ENCODE assay signal across 15 cellular contexts in genomic region chr22:42655693-42656092, GRCh38. TPM values are rescaled to one million over a fixed set of nuclear protein-coding genes. Genes with fewer than 3 reads are reported as not detected.
DNase-seq lines count a peak whose midpoint lies in the region; ATAC-seq, FAIRE-seq and TF ChIP-seq lines count a peak whose summit lies in the region.
"Had no signal": no experiment of that assay in that cellular context is flagged by ENCODE, and none has a peak within 500 bp of the region (broad histone marks: within the 10 kb centered on the region; RNA-seq: fewer than 3 reads in every experiment).

No MANE protein-coding gene starts in this region.

- H3K36me3 Mint-ChIP-seq in naive B cell (no peaks in the 10 kb centered on the region), HFFc6 (ENCODE audit: low read depth) (no peaks in the 10 kb centered on the region)

- no peak for TF ChIP-seq POLR2A in GM12891 (IDR thresholded peaks at IDR 0.05; ENCODE audit: low read depth, low read length)

- ATAC-seq in HG03135 (IDR thresholded peaks at IDR 0.05; ENCODE audit: unreplicated experiment), result peak; percentile 56
- peak; percentile 97 to 98 for ATAC-seq in naive B cell (ENCODE audit: low read depth in 2 of 2)

- peaks cover 0 to 5% (median 0%) of the 10 kb centered on the region in 3 donors for H3K27me3 Mint-ChIP-seq in naive B cell
- H3K27me3 Mint-ChIP-seq in HFFc6 (ENCODE audit: insufficient read depth), result 0 out of 2 replicates have a peak, but pooled peaks cover 2% of the 10 kb centered on the region

- peak overlapping the region; percentile 93 to 99 (median 98) for H3K27ac Mint-ChIP-seq in naive B cell
- no peak overlapping the region for H3K27ac Mint-ChIP-seq in HFFc6

- peak overlapping the region; percentile 56 to 94 (median 79) for H3K4me3 Mint-ChIP-seq in naive B cell
- H3K4me3 Mint-ChIP-seq in HFFc6, result no peak overlapping the region

- no peak for DNase-seq in GM12891 (ENCODE audit: insufficient read length, low spot score)
- DNase-seq in NCI-H510A treated with DMSO at 0.1 percent for 48 hours (lab: John Stamatoyannopoulos, UW), result peak; percentile 69
- DNase-seq in naive B cell, result peak; percentile 84
- DNase-seq in HFFc6, result no peak
- no peak for DNase-seq in T-helper 1 cell
- DNase-seq in C1 segment of cervical spinal cord (lab: John Stamatoyannopoulos, UW), result no peak
- DNase-seq in activated T-cell treated with anti-CD3 and anti-CD28 coated beads for 4 hours, result no peak
- DNase-seq: amygdala, DND-41, kidney glomerular epithelial cell, ovary, uterus had no signal

- H3K4me1 Mint-ChIP-seq in naive B cell (peaks cover 29 to 42% (median 39%) of the 10 kb centered on the region in 3 donors), HFFc6 (ENCODE audit: low read depth) (peaks cover 7% of the 10 kb centered on the region)

- FAIRE-seq in GM12891 (lab: Jason Lieb, UNC), result peak; percentile 96

- TF ChIP-seq CTCF in HFFc6 (IDR thresholded peaks at IDR 0.05), result no peak

- H3K9me3 Mint-ChIP-seq in naive B cell (no peaks in the 10 kb centered on the region), HFFc6 (no peaks in the 10 kb centered on the region)

TF ChIP-seq in GM12891, 5 proteins besides CTCF, POLR2A, EP300 and RAD21:
- TF ChIP-seq SPI1 (IDR thresholded peaks at IDR 0.05; ENCODE audit: low read depth, low read length), result no peak
- TF ChIP-seq POU2F2 (IDR thresholded peaks at IDR 0.05; ENCODE audit: low read depth, low read length), result peak; percentile 99

RNA-seq across cellular contexts. Expression of gene CYB5R3, which starts 6.5 kb away (rescaled TPM):
- 87.7 TPM for polyA plus RNA-seq in GM12891 (2012; ENCODE audit: low read depth, missing spikeins)
- 100 to 1,000 TPM in 2 of 6 donors, 10 to 100 TPM in 4; 72.0 to 142 (median 83.8) TPM for polyA plus RNA-seq in naive B cell (ENCODE audit: low read depth in 6 of 6)
- total RNA-seq in HFFc6 (2021; fragmentation: NEBNext Ultra II Directional; extraction: Animal tissue kit (Norgen Biotek cat#: 25700)), result 100 to 1,000 TPM; 315 to 413 (median 347) TPM

RNA-seq across cellular contexts. Expression of gene ATP5MGL, which starts 15.3 kb away (rescaled TPM):
- polyA plus RNA-seq in GM12891 (2012; ENCODE audit: low read depth, missing spikeins), result not detected
- polyA plus RNA-seq in naive B cell (ENCODE audit: low read depth in 6 of 6), result 1 to 10 TPM in 1 of 6 donors, under 1 TPM in 2, not detected in 3; 0.38 to 1.6 (median 0.77) TPM
- total RNA-seq in HFFc6 (2021; fragmentation: NEBNext Ultra II Directional; extraction: Animal tissue kit (Norgen Biotek cat#: 25700)), result under 1 TPM in 3 of 6 experiments, not detected in 3; 0.26 to 0.64 (median 0.54) TPM
- total RNA-seq: epithelial cell of proximal tubule, M059J had no signal
- polyA plus RNA-seq: ovary had no signal

RNA-seq across cellular contexts. Expression of gene POLDIP3, which starts 41.0 kb away (rescaled TPM):
- 40.1 TPM for polyA plus RNA-seq in GM12891 (2012; ENCODE audit: low read depth, missing spikeins)
- polyA plus RNA-seq in naive B cell (ENCODE audit: low read depth in 6 of 6), result 100 to 1,000 TPM in 1 of 6 donors, 10 to 100 TPM in 5; 61.2 to 106 (median 81.3) TPM
- 10 to 100 TPM; 54.2 to 63.7 (median 58.1) TPM for total RNA-seq in HFFc6 (2021; fragmentation: NEBNext Ultra II Directional; extraction: Animal tissue kit (Norgen Biotek cat#: 25700))

Comparison
In these comparisons a context has a peak if more than half of its experiments do, and no peak if none do; other contexts are left out.
1. DNase-seq: peak in NCI-H510A treated with DMSO at 0.1 percent for 48 hours (single experiment) and naive B cell (single experiment); none in GM12891 (single experiment), HFFc6 (single experiment), T-helper 1 cell (0 of 5), C1 segment of cervical spinal cord (0 of 14) and activated T-cell treated with anti-CD3 and anti-CD28 coated beads for 4 hours (single experiment).